Comparison of ENCODE assay signal across 8 cellular contexts in genomic region chr13:108218044-108218974, GRCh38. TPM values are rescaled to one million over a fixed set of nuclear protein-coding genes. Genes with fewer than 3 reads are reported as not detected.
DNase-seq lines count a peak whose midpoint lies in the region; ATAC-seq and FAIRE-seq lines count a peak whose summit lies in the region.

TSS of gene ABHD13 (plus strand) at chr13:108218392. CDS start at chr13:108229219, 10,827 bp downstream.

- H3K36me3 ChIP-seq in mesodermal cell (ENCODE audit: control insufficient read depth, insufficient read depth, low read length): no peaks in the 10 kb centered on the region

- ATAC-seq in GM21367 (IDR thresholded peaks at IDR 0.05; ENCODE audit: unreplicated experiment): peak; percentile 68

- no peaks in the 10 kb centered on the region for H3K9me3 ChIP-seq in mesodermal cell (ENCODE audit: control insufficient read depth, low read length)

- FAIRE-seq in endometrium (lab: Jason Lieb, UNC): peak; percentile 60

- peak within 1 kb of the TSS; percentile 78 for H3K27ac ChIP-seq in mesodermal cell (ENCODE audit: low read depth, low read length, severe bottlenecking)

- in situ Hi-C loops in Caki2 (cut with HindIII; ENCODE audit: low pct_unique_long_range_greater_than_20kb, low sequenced_read_pairs): no loop called here

- H3K4me3 ChIP-seq in mesodermal cell (ENCODE audit: extremely low read depth, insufficient read depth, low read length, poor library complexity, severe bottlenecking): peak within 1 kb of the TSS; percentile 94

- peaks cover 7% of the 10 kb centered on the region for H3K4me1 ChIP-seq in mesodermal cell (ENCODE audit: control insufficient read depth, insufficient read depth, low read length, poor library complexity, severe bottlenecking)

- DNase-seq in Caki2 (ENCODE audit: low read depth) (peak; percentile 85), HT1080 (ENCODE audit: low read depth) (peak; percentile 94), NOMO-1 treated with dmso at 0.1 percent for 144 hours (lab: John Stamatoyannopoulos, UW; ENCODE audit: unreplicated experiment) (peak; percentile 85)
- DNase-seq in activated CD8-positive, alpha-beta memory T cell treated with anti-CD3 and anti-CD28 coated beads, Interleukin-2, amount 50 U/mL, for 1 hour (ENCODE audit: extremely low read depth): peak; percentile 77
- peak; percentile 84 for DNase-seq in stimulated activated CD8-positive, alpha-beta memory T cell treated with anti-CD3 and anti-CD28 coated beads, Interleukin-15, amount 100 ng/mL, for 24 hours (ENCODE audit: low read depth)

- WGBS in mesodermal cell (ENCODE audit: insufficient coverage in 2 of 2), 2 experiments: 0 to 1% methylated on average over 49 to 72 of the region's 93 CpGs

RNA-seq across cellular contexts. Expression of gene ABHD13, which starts in this region (rescaled TPM):
- total RNA-seq in Caki2 (2014; rRNA removed; shearing (Covaris generic); ENCODE audit: low replicate concordance): 0.78 and 2.6 TPM in 2 replicates
- 5.2 and 7.0 TPM in 2 replicates for total RNA-seq in HT1080 (2014; rRNA removed; shearing (Covaris generic))
- polyA plus RNA-seq in HT1080 (2015; cell fraction: cytosol; rRNA removed): 9.7 and 10.9 TPM in 2 replicates
- 8.6 and 9.6 TPM in 2 replicates for polyA plus RNA-seq in HT1080 (2015; cell fraction: nucleus; rRNA removed)
- 10.6 TPM for polyA plus RNA-seq in mesodermal cell (2013, experiment 1 of 2)
- polyA plus RNA-seq in mesodermal cell (2013, experiment 2 of 2): 11.3 TPM

Comparison
In these comparisons a context has a peak if more than half of its experiments do, and no peak if none do; other contexts are left out.
1. Peak in every context shown above with its lines: DNase-seq, ATAC-seq, H3K4me3 ChIP-seq and H3K27ac ChIP-seq.